In genomic region chr12:761276-761675, GRCh38 we compare ENCODE assay signal across 1 cellular context.
TF ChIP-seq lines count a peak whose summit lies in the region.

No MANE protein-coding gene starts in this region.

TF ChIP-seq in WTC11, 78 proteins besides CTCF, POLR2A, EP300 and RAD21 (continued from another document):
- TF ChIP-seq USF1 (CRISPR knock-in tag; IDR thresholded peaks at IDR 0.05) (no peak), E2F5 (CRISPR knock-in tag; IDR thresholded peaks at IDR 0.05) (no peak), AR (CRISPR knock-in tag; IDR thresholded peaks at IDR 0.05) (no peak), TCF7 (CRISPR knock-in tag; IDR thresholded peaks at IDR 0.05; ENCODE audit: low read depth) (no peak), ATF2 (CRISPR knock-in tag; IDR thresholded peaks at IDR 0.05; ENCODE audit: borderline replicate concordance, low read depth) (no peak), NR2C2 (CRISPR knock-in tag; IDR thresholded peaks at IDR 0.05) (no peak), JAZF1 (CRISPR knock-in tag; IDR thresholded peaks at IDR 0.05) (no peak), ELF4 (CRISPR knock-in tag; IDR thresholded peaks at IDR 0.05; ENCODE audit: low read depth) (no peak), FOXP4 (CRISPR knock-in tag; IDR thresholded peaks at IDR 0.05) (no peak), EMX1 (CRISPR knock-in tag; IDR thresholded peaks at IDR 0.05) (no peak)
